ENCODE assay signal across 26 cellular contexts in genomic region chr4:113776016-113776415, GRCh38.
"Had no signal": no experiment of that assay in that cellular context is flagged by ENCODE, and none has a peak within 500 bp of the region (broad histone marks: within the 10 kb centered on the region; RNA-seq: fewer than 3 reads in every experiment).

No MANE protein-coding gene starts in this region.

- H3K79me2 ChIP-seq: parathyroid adenoma had no signal

- H3K27ac ChIP-seq: coronary artery, esophagus muscularis mucosa, foreskin keratinocyte, heart right ventricle, lower lobe of right lung, parathyroid adenoma, right lobe of liver, thoracic aorta, tibial nerve, upper lobe of left lung had no signal

- DNase-seq: dermis blood vessel endothelial cell; effector memory CD4-positive, alpha-beta T cell; foreskin keratinocyte; glutamatergic neuron; heart right ventricle; hypothalamus; immature natural killer cell; islet precursor cell; kidney glomerular epithelial cell; left colon; left ventricle myocardium superior; lower lobe of right lung; right lobe of liver; small intestine; stimulated activated CD4-positive, alpha-beta T cell treated with anti-CD3 and anti-CD28 coated beads, Interleukin-15, amount 100 ng/mL, for 24 hours; stimulated activated CD4-positive, alpha-beta T cell treated with anti-CD3 and anti-CD28 coated beads, Interleukin-2, amount 100 ng/mL, for 48 hours; stimulated activated naive B cell treated with anti-CD40 and anti-IgM and Interleukin-4, amounts not matched to agents 10 μg/mL and 1 μg/mL and 100 μg/mL, for 72 hours; upper lobe of left lung had no signal

- H3K36me3 ChIP-seq: esophagus muscularis mucosa, heart right ventricle, lower lobe of right lung, right lobe of liver, thoracic aorta, tibial nerve, upper lobe of left lung had no signal

- H3K9me3 ChIP-seq: esophagus muscularis mucosa, heart right ventricle, lower lobe of right lung, right lobe of liver, thoracic aorta, tibial nerve, upper lobe of left lung had no signal

- H3K27me3 ChIP-seq: esophagus muscularis mucosa, foreskin keratinocyte, heart right ventricle, right lobe of liver, tibial nerve, upper lobe of left lung had no signal

- ATAC-seq: foreskin keratinocyte; heart right ventricle; left colon; left ventricle myocardium superior; lower lobe of right lung; natural killer cell treated with Interleukin-12 subunit alpha and Interleukin-12 subunit beta and Interleukin-15 and Interleukin-18, amount 100 ng/mL, for 72 hours; right lobe of liver; stimulated activated naive B cell treated with anti-CD40 and anti-IgM and Interleukin-4, amounts not matched to agents 10 μg/mL and 1 μg/mL and 100 μg/mL, for 72 hours had no signal

- FAIRE-seq: endothelial cell of umbilical vein, small intestine, urothelium cell line had no signal

- H3K4me1 ChIP-seq: esophagus muscularis mucosa, foreskin keratinocyte, heart right ventricle, lower lobe of right lung, parathyroid adenoma, right lobe of liver, tibial nerve, upper lobe of left lung had no signal

- H3K9ac ChIP-seq: parathyroid adenoma had no signal

- H3K4me3 ChIP-seq: coronary artery, esophagus muscularis mucosa, heart right ventricle, lower lobe of right lung, right lobe of liver, thoracic aorta, tibial nerve, upper lobe of left lung had no signal

- H2AFZ ChIP-seq: parathyroid adenoma had no signal
